ENCODE assay signal across 16 cellular contexts in the genomic region with DNA sequence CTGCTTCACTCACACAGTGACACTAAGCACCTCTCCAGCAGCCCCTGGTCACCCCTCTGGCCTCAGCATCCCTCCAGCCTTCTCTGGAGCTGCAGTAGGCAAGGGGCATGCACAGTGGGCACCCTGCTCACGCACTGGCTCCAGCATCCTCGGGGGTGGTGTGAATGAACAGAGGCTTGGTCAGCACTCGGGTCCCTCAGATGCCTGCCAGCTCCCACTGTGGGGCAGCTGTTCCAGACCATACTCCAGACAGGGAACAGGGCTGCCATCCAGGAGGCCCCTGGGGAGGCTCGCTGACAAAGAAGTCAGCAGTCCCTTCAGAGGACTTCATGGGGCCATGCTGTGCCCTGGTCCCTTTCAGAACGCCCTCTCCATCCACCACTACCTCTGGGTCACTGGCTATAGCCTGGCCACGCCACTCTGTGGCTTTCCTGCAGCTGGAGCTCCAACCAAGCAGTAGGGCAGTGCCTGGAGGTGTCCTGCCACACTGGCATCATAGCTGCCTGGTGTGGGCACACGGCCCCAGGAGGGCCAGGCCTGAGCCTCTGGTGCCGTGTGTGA. TPM values are rescaled to one million over a fixed set of nuclear protein-coding genes. Genes with fewer than 3 reads are reported as not detected.
DNase-seq lines count a peak whose midpoint lies in the region; ATAC-seq and TF ChIP-seq lines count a peak whose summit lies in the region.
"Had no signal": no experiment of that assay in that cellular context is flagged by ENCODE, and none has a peak within 500 bp of the region (broad histone marks: within the 10 kb centered on the region; RNA-seq: fewer than 3 reads in every experiment).

No MANE protein-coding gene starts in this region.

- peak; percentile 4 for DNase-seq in GM20000 (ENCODE audit: low spot score)
- DNase-seq in left ventricle myocardium superior: peak; percentile 34
- peak; percentile 1 to 14 for DNase-seq in gastrocnemius medialis
- no peak for DNase-seq in retina
- no peak for DNase-seq in COLO829 (ENCODE audit: low spot score)
- DNase-seq in activated effector memory CD4-positive, alpha-beta T cell treated with Interleukin-2 at 50 U/mL for 16 hours: no peak
- DNase-seq: activated CD8-positive, alpha-beta T cell treated with anti-CD3 and anti-CD28 coated beads for 36 hours; hippocampal formation; Kasumi-1; NCI-H1417 treated with DMSO at 0.1 percent for 48 hours had no signal

- TF ChIP-seq CTCF in GM20000 (IDR thresholded peaks at IDR 0.05; ENCODE audit: extremely low read depth, missing control alignments) (no peak), VCaP (conservative IDR thresholded peaks at IDR 0.05) (no peak), gastrocnemius medialis (IDR thresholded peaks at IDR 0.05 in 4 of 5, conservative IDR thresholded peaks at IDR 0.05 in 1 of 5) (no peak)

- peak overlapping the region; percentile 91 for H3K27ac ChIP-seq in VCaP
- no peak overlapping the region for H3K27ac ChIP-seq in gastrocnemius medialis
- H3K27ac ChIP-seq: esophagus muscularis mucosa, prostate gland, SJSA1 had no signal

- no peak overlapping the region for H3K4me3 ChIP-seq in gastrocnemius medialis
- H3K4me3 ChIP-seq: esophagus muscularis mucosa, prostate gland, SJSA1 had no signal

- no peaks in the 10 kb centered on the region for H3K27me3 ChIP-seq in gastrocnemius medialis
- H3K27me3 ChIP-seq: esophagus muscularis mucosa, SJSA1 had no signal

- no peaks in the 10 kb centered on the region for H3K9me3 ChIP-seq in gastrocnemius medialis
- H3K9me3 ChIP-seq: esophagus muscularis mucosa, prostate gland, SJSA1 had no signal

- peak; percentile 0 for ATAC-seq in left ventricle myocardium superior
- no peak for ATAC-seq in gastrocnemius medialis
- ATAC-seq: activated CD8-positive, alpha-beta T cell treated with anti-CD3 and anti-CD28 coated beads for 36 hours had no signal

- in situ Hi-C loops in gastrocnemius medialis (cut with MboI; ENCODE audit: low sequenced_read_pairs in 4 of 4): no loop called here

- peaks cover 0 to 22% of the 10 kb centered on the region in 2 donors for H3K4me1 ChIP-seq in gastrocnemius medialis

- H3K36me3 ChIP-seq in gastrocnemius medialis: peaks cover 0 to 6% of the 10 kb centered on the region in 2 donors
- H3K36me3 ChIP-seq: prostate gland, SJSA1 had no signal

- intact Hi-C loops in left ventricle myocardium superior (cut with micrococcal nuclease): no loop called here
- intact Hi-C loops in gastrocnemius medialis (cut with DNase I; ENCODE audit: low total_unique reads): no loop called here

- no peak for TF ChIP-seq POLR2A in gastrocnemius medialis (IDR thresholded peaks at IDR 0.05)

RNA-seq across cellular contexts. Expression of a gene that starts 26.3 kb away (rescaled TPM):
- total RNA-seq in left ventricle myocardium superior: 33.1 TPM
- 10 to 100 TPM in 1 of 4 donors, 1 to 10 TPM in 3; 3.8 to 13.2 (median 6.2) TPM for total RNA-seq in gastrocnemius medialis

RNA-seq across cellular contexts. Expression of a gene that starts 34.1 kb away (rescaled TPM):
- 0.74 TPM for total RNA-seq in left ventricle myocardium superior
- total RNA-seq in gastrocnemius medialis: under 1 TPM in 3 of 4 donors, not detected in 1; 0.20 to 0.26 (median 0.22) TPM
- total RNA-seq: SJSA1 had no signal

RNA-seq across cellular contexts. Expression of a gene that starts 50.5 kb away (rescaled TPM):
- total RNA-seq in left ventricle myocardium superior: 0.10 TPM
- total RNA-seq in gastrocnemius medialis: not detected
- total RNA-seq: activated CD8-positive, alpha-beta T cell treated with anti-CD3 and anti-CD28 coated beads for 36 hours; aorta; SJSA1 had no signal

RNA-seq across cellular contexts. Expression of a gene that starts 54.8 kb away (rescaled TPM):
- total RNA-seq in left ventricle myocardium superior: not detected
- under 1 TPM in 1 of 4 donors, not detected in 3; 0.18 TPM for total RNA-seq in gastrocnemius medialis
- total RNA-seq: activated CD8-positive, alpha-beta T cell treated with anti-CD3 and anti-CD28 coated beads for 36 hours; aorta; esophagus muscularis mucosa; SJSA1; temporal lobe had no signal

Comparison
In these comparisons a context has a peak if more than half of its experiments do, and no peak if none do; other contexts are left out.
1. DNase-seq: peak in GM20000 (single experiment), left ventricle myocardium superior (single experiment) and gastrocnemius medialis (2 of 2); none in retina (single experiment), COLO829 (single experiment) and activated effector memory CD4-positive, alpha-beta T cell treated with Interleukin-2 at 50 U/mL for 16 hours (single experiment).